1 cellular context compared by ENCODE assay signal in the genomic region with DNA sequence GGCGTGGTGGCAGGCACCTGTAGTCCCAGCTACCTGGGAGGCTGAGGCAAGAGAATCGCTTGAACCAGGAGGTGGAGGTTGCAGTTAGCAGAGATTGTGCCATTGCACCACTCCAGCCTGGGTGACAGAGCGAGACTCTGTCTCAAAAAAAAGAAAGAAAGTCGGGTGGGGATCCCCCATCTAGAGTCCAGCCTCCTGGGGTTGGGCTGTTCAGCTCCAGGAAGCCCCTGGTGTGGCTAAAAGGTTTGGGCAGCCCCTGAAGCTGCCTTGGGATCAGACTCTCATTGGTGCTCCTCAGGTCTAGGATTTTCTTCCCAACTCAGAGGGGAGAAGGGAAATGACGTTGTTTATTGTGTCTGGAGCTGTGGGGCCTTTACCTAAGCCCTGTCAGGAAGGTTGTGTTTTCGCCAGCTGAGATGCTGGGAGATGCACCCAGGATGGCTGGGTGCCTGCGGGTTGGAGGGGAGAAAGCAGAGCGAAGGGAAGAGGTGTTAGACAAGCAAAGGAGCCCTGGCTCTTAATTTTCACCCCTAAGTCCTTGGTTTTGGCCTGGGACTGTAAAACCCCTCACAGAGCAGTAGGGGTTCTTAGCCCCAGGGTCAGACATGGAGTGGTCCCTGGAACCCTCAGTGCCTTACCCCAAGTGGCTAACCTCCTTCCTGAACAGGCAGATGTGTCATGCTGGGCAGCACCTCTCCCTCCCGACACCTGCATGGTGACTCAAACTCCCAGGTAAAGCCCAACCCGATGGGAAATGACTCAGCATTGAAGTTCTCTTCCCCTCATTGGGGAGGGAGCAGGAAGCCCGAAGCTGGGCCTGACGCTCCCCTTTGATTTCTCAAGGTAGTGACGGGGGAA.
TF ChIP-seq lines count a peak whose summit lies in the region.

No MANE protein-coding gene starts in this region.

TF ChIP-seq in IMR-90, 13 proteins besides CTCF, POLR2A, EP300 and RAD21 (continued from another document):
- TF ChIP-seq, protein P1, sequence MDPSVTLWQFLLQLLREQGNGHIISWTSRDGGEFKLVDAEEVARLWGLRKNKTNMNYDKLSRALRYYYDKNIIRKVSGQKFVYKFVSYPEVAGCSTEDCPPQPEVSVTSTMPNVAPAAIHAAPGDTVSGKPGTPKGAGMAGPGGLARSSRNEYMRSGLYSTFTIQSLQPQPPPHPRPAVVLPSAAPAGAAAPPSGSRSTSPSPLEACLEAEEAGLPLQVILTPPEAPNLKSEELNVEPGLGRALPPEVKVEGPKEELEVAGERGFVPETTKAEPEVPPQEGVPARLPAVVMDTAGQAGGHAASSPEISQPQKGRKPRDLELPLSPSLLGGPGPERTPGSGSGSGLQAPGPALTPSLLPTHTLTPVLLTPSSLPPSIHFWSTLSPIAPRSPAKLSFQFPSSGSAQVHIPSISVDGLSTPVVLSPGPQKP (IDR thresholded peaks at IDR 0.05; ENCODE audit: borderline replicate concordance, low read depth, low read length), result no peak
- no peak for TF ChIP-seq NFE2L2 (IDR thresholded peaks at IDR 0.05; ENCODE audit: low read depth, low read length)
- no peak for TF ChIP-seq BHLHE40 (IDR thresholded peaks at IDR 0.05; ENCODE audit: low read depth, low read length)
- TF ChIP-seq SMC3 (IDR thresholded peaks at IDR 0.05; ENCODE audit: low read depth, low read length), result no peak
- TF ChIP-seq CHD1 (IDR thresholded peaks at IDR 0.05; ENCODE audit: low read depth, low read length), result no peak
- no peak for TF ChIP-seq RCOR1 (IDR thresholded peaks at IDR 0.05; ENCODE audit: insufficient replicate concordance, low read length)
- TF ChIP-seq MXI1 (IDR thresholded peaks at IDR 0.05; ENCODE audit: borderline replicate concordance, low read depth, low read length), result no peak
- no peak for TF ChIP-seq FOS (IDR thresholded peaks at IDR 0.05; ENCODE audit: low read depth, low read length)
- no peak for TF ChIP-seq MAFK (IDR thresholded peaks at IDR 0.05; ENCODE audit: low read depth, low read length)
